8 cellular contexts compared by ENCODE assay signal in the genomic region with DNA sequence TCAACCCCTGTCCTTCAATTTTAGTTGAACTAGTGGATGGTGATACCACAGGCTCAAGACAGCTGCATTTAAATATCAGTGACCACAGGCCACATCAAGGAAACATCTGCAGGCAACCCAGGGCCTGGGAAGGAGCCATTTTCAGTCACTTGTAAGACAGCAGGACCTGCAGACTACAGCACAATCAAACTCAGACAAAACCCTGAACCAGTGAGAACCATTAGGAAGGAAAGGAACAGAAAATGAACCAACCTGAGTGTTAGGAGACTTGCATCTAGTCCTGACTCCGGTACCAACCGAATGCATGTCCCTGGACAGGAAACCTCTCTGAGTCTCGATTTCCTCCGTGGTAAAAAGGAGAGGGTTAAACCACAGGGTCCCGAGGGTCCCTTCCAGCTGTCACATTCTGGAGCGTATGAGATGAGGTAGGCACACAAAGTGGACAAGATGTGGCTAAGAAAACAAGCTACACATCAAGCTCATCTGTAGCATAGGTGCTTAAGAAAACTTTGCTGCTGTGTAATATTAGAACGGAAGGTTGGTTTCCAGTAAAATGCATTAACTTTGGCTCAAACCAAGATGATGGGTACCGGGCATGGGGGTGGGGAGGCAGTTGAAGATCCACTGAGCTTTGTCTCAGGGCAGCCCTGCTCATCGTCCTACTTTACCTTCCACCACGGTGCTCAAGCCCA. TPM values are rescaled to one million over a fixed set of nuclear protein-coding genes. Genes with fewer than 3 reads are reported as not detected.
A peak's percentile ranks its signal among the peaks of the same experiment; 100 is the strongest.
DNase-seq lines count a peak whose midpoint lies in the region; ATAC-seq and TF ChIP-seq lines count a peak whose summit lies in the region.

No MANE protein-coding gene starts in this region.

- peaks cover 48% of the 10 kb centered on the region for H3K4me1 Mint-ChIP-seq in chondrocyte (ENCODE audit: low read depth)
- H3K4me1 Mint-ChIP-seq in natural killer cell treated with Interleukin-12 subunit alpha and Interleukin-12 subunit beta and Interleukin-15 and Interleukin-18, amount 100 ng/mL, for 72 hours (ENCODE audit: low read depth in 2 of 2), result peaks cover 53% of the 10 kb centered on the region in 2 donors

- no peak for DNase-seq in right cardiac atrium
- no peak for DNase-seq in left cardiac atrium
- peak; percentile 88 for DNase-seq in RPMI8226
- DNase-seq in chondrocyte (ENCODE audit: low spot score), result no peak
- no peak for DNase-seq in natural killer cell treated with Interleukin-12 subunit alpha and Interleukin-12 subunit beta and Interleukin-15 and Interleukin-18, amount 100 ng/mL, for 72 hours (ENCODE audit: low spot score)
- DNase-seq in EL, result no peak

- H3K9me3 Mint-ChIP-seq in chondrocyte (ENCODE audit: low read depth), result no peaks in the 10 kb centered on the region
- no peaks in the 10 kb centered on the region for H3K9me3 Mint-ChIP-seq in natural killer cell treated with Interleukin-12 subunit alpha and Interleukin-12 subunit beta and Interleukin-15 and Interleukin-18, amount 100 ng/mL, for 72 hours

- ATAC-seq in right cardiac atrium (no peak), left cardiac atrium (no peak), HG03025 (IDR thresholded peaks at IDR 0.05; ENCODE audit: low FRiP score, unreplicated experiment) (peak; percentile 21), HG03571 (IDR thresholded peaks at IDR 0.05; ENCODE audit: unreplicated experiment) (no peak)
- ATAC-seq in natural killer cell treated with Interleukin-12 subunit alpha and Interleukin-12 subunit beta and Interleukin-15 and Interleukin-18, amount 100 ng/mL, for 72 hours, result no peak

- peaks cover 17% of the 10 kb centered on the region for H3K36me3 Mint-ChIP-seq in chondrocyte (ENCODE audit: low read depth)
- H3K36me3 Mint-ChIP-seq in natural killer cell treated with Interleukin-12 subunit alpha and Interleukin-12 subunit beta and Interleukin-15 and Interleukin-18, amount 100 ng/mL, for 72 hours, result peaks cover 24% of the 10 kb centered on the region

- no peaks in the 10 kb centered on the region for H3K27me3 ChIP-seq in right cardiac atrium (ENCODE audit: control insufficient read depth, insufficient read depth)

- TF ChIP-seq CTCF in chondrocyte (IDR thresholded peaks at IDR 0.05), result no peak

- H3K4me3 Mint-ChIP-seq in chondrocyte (ENCODE audit: unreplicated experiment), result peak overlapping the region; percentile 69
- peak overlapping the region; percentile 94 for H3K4me3 Mint-ChIP-seq in natural killer cell treated with Interleukin-12 subunit alpha and Interleukin-12 subunit beta and Interleukin-15 and Interleukin-18, amount 100 ng/mL, for 72 hours

- peak overlapping the region; percentile 96 for H3K27ac Mint-ChIP-seq in chondrocyte (ENCODE audit: unreplicated experiment)
- H3K27ac Mint-ChIP-seq in natural killer cell treated with Interleukin-12 subunit alpha and Interleukin-12 subunit beta and Interleukin-15 and Interleukin-18, amount 100 ng/mL, for 72 hours, result peak overlapping the region; percentile 90 to 96

- H3K27ac ChIP-seq in right cardiac atrium (ENCODE audit: low read length), result peak overlapping the region; percentile 100

- H3K27me3 Mint-ChIP-seq in chondrocyte (ENCODE audit: low read depth), result no peaks in the 10 kb centered on the region
- H3K27me3 Mint-ChIP-seq in natural killer cell treated with Interleukin-12 subunit alpha and Interleukin-12 subunit beta and Interleukin-15 and Interleukin-18, amount 100 ng/mL, for 72 hours, result no peaks in the 10 kb centered on the region

- peak overlapping the region; percentile 92 for H3K4me3 ChIP-seq in right cardiac atrium (ENCODE audit: low read length)

- WGBS in right cardiac atrium, result 23% methylated on average over 10 of the region's 10 CpGs

- no peaks in the 10 kb centered on the region for H3K9me3 ChIP-seq in right cardiac atrium (ENCODE audit: control insufficient read depth, low read length)

- intact Hi-C loops in right cardiac atrium (cut with DNase I) (no loop called here), left cardiac atrium (cut with DNase I) (loop anchor here in 1 of 2 donors (5.0 kb wide), 1 partner anchor 72 kb away; a partner anchor contains a TSS)

- H3K4me1 ChIP-seq in right cardiac atrium (ENCODE audit: control insufficient read depth, insufficient read depth, low read length), result peaks cover 4% of the 10 kb centered on the region

RNA-seq across cellular contexts. Expression of a gene that starts 1.6 kb away (rescaled TPM):
- total RNA-seq in right cardiac atrium (10 to 100 TPM; 28.9 to 48.0 (median 46.5) TPM), left cardiac atrium (10 to 100 TPM; 23.7 to 42.4 TPM), chondrocyte (32.1 to 37.9 TPM (median 35.9 TPM) in 3 replicates)
- polyA plus RNA-seq in right cardiac atrium, result 35.2 TPM
- 10 to 100 TPM; 24.6 to 38.1 TPM for total RNA-seq in natural killer cell treated with Interleukin-12 subunit alpha and Interleukin-12 subunit beta and Interleukin-15 and Interleukin-18, amount 100 ng/mL, for 72 hours

RNA-seq across cellular contexts. Expression of a gene that starts 19.6 kb away (rescaled TPM):
- total RNA-seq in right cardiac atrium (under 1 TPM in 1 of 4 donors, not detected in 3; 0.17 TPM), left cardiac atrium (not detected), chondrocyte (0.60 TPM in 1 of 3 replicates, not detected in the others)
- polyA plus RNA-seq in right cardiac atrium, result 0.05 TPM
- 1 to 10 TPM; 6.4 to 9.9 TPM for total RNA-seq in natural killer cell treated with Interleukin-12 subunit alpha and Interleukin-12 subunit beta and Interleukin-15 and Interleukin-18, amount 100 ng/mL, for 72 hours
